In the genomic region with DNA sequence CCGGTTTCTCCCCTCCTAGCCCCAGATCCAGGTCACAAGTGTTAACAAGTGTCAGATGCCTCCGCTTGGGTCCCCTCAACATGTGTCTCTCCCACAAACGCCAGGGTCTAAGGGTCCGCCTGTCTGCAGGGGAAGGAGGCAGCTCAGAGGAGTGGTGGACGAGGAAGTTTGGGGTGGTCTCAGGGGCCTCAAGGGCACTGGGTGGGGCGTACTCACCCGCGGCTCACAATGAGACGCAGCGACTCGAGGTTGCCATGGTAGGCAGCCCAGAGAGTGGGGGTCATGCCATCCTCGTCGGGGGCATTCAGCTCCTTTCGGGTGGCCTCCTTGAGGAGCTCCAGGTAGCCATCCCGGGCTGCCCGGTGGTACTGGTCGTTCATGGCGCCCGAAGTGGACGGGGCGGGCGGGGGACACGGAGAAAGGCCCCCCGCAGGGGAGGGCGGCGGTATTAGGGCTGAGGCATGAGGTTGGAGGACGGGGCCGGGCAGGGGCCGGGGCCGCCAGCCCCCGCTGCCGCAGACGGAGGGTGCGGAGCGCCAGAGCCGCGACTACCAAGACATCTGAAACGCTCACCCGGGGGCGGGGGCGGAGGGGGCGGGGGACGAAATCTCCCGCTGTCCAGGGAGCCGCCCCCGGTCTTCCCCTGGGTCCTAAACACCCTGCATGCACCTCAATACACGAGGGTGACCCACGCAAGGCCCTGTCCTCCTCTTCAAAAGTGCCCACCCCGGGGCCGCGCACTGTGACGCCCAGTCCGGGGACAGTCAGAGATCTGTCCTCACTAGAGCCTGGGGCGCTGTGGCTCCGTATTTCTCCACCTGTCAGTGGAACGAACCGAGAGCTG, we compare ENCODE assay signal across 8 cellular contexts. TPM values are rescaled to one million over a fixed set of nuclear protein-coding genes. Genes with fewer than 3 reads are reported as not detected.
DNase-seq lines count a peak whose midpoint lies in the region; ATAC-seq, FAIRE-seq and TF ChIP-seq lines count a peak whose summit lies in the region.

A gene (minus strand): TSS at position 562 of the 844 bp plus-strand sequence. CDS start 182 bp downstream, at position 380.

- TF ChIP-seq POLR2A in prostate gland (IDR thresholded peaks at IDR 0.05): no peak

- peaks cover 7% of the 10 kb centered on the region for H3K4me1 ChIP-seq in prostate gland (replicated peaks)

- 9% methylated on average over 38 of the region's 57 CpGs for WGBS in prostate gland

- H3K9ac ChIP-seq in SK-N-MC (ENCODE audit: insufficient read length): no peak within 1 kb of the TSS

- no peaks in the 10 kb centered on the region for H3K9me3 ChIP-seq in SK-N-MC (ENCODE audit: low read depth, low read length)
- no peaks in the 10 kb centered on the region for H3K9me3 ChIP-seq in prostate gland

- intact Hi-C loops in prostate gland (cut with DNase I): no loop called here

- H3K27me3 ChIP-seq in prostate gland (replicated peaks; ENCODE audit: insufficient read depth): peaks cover 22% of the 10 kb centered on the region

- no peak for TF ChIP-seq CTCF in fibroblast of pulmonary artery (IDR thresholded peaks at IDR 0.05; ENCODE audit: low read length, missing control alignments)
- no peak for TF ChIP-seq CTCF in prostate gland (IDR thresholded peaks at IDR 0.05)

- no peak for ATAC-seq in GM18907 (IDR thresholded peaks at IDR 0.05; ENCODE audit: unreplicated experiment)
- no peak for ATAC-seq in GM21619 (IDR thresholded peaks at IDR 0.05; ENCODE audit: unreplicated experiment)

- DNase-seq in GM19239 (ENCODE audit: insufficient read length, low spot score) (peak; percentile 45), SK-N-MC (ENCODE audit: low read depth, low spot score) (no peak), fibroblast of pulmonary artery (ENCODE audit: low read depth) (no peak), prostate gland (ENCODE audit: low spot score) (no peak), pons (ENCODE audit: low spot score) (no peak), SW 1271 (lab: John Stamatoyannopoulos, UW) (no peak)

- H3K36me3 ChIP-seq in SK-N-MC (ENCODE audit: insufficient read depth, low read length) (no peaks in the 10 kb centered on the region), prostate gland (no peaks in the 10 kb centered on the region)

- H3K4me3 ChIP-seq in SK-N-MC (peak within 1 kb of the TSS; percentile 71), fibroblast of pulmonary artery (replicated peaks; ENCODE audit: low read depth, low read length) (peak within 1 kb of the TSS; percentile 17), prostate gland (peak within 1 kb of the TSS; percentile 15 to 27)

- FAIRE-seq in GM19239 (lab: Jason Lieb, UNC): no peak

- H3K27ac ChIP-seq in SK-N-MC (no peak within 1 kb of the TSS), prostate gland (no peak within 1 kb of the TSS)

RNA-seq across cellular contexts. Expression of the gene that starts here (rescaled TPM):
- 1 to 10 TPM in 1 of 2 donors, not detected in 1; 1.1 TPM for total RNA-seq in prostate gland

Comparison
In these comparisons a context has a peak if more than half of its experiments do, and no peak if none do; other contexts are left out.
1. H3K4me3 ChIP-seq: peak in every context shown above with its lines; median percentile 71 in SK-N-MC; 21 in prostate gland; 17 in fibroblast of pulmonary artery.